ENCODE assay signal across 15 cellular contexts in genomic region chr3:152621006-152621868, GRCh38.
DNase-seq lines count a peak whose midpoint lies in the region; ATAC-seq and TF ChIP-seq lines count a peak whose summit lies in the region.
"Had no signal": no experiment of that assay in that cellular context is flagged by ENCODE, and none has a peak within 500 bp of the region (broad histone marks: within the 10 kb centered on the region; RNA-seq: fewer than 3 reads in every experiment).

No MANE protein-coding gene starts in this region.

- no peak overlapping the region for H2BK5ac ChIP-seq in neuronal stem cell (ENCODE audit: low read length)

- H4K91ac ChIP-seq in neuronal stem cell (ENCODE audit: low read depth, low read length, poor library complexity) = no peak overlapping the region

- no peak overlapping the region for H3K9ac ChIP-seq in neuronal stem cell (ENCODE audit: low read depth, low read length, poor library complexity)

- no peak overlapping the region for H3K18ac ChIP-seq in neuronal stem cell (ENCODE audit: low read length)

- no peaks in the 10 kb centered on the region for H3K79me1 ChIP-seq in neuronal stem cell (ENCODE audit: low read depth, low read length)

- no peak overlapping the region for H3K23ac ChIP-seq in neuronal stem cell (ENCODE audit: low read depth, low read length, poor library complexity)

- H3K4me3 ChIP-seq in WERI-Rb-1 (ENCODE audit: low read depth, low read length) (peak overlapping the region; percentile 12), neuronal stem cell (ENCODE audit: low read length in 2 of 2) (no peak overlapping the region)
- no peak overlapping the region for H3K4me3 ChIP-seq in effector memory CD4-positive, alpha-beta T cell (ENCODE audit: insufficient read depth, low read depth, low read length, poor library complexity, severe bottlenecking)
- H3K4me3 ChIP-seq: SJCRH30 had no signal

- H3K36me3 ChIP-seq in WERI-Rb-1 (no peaks in the 10 kb centered on the region), neuronal stem cell (replicated peaks in 1 of 2; ENCODE audit: control insufficient read depth in 2 of 2, insufficient read depth in 2 of 2, low read length in 2 of 2) (no peaks in the 10 kb centered on the region)
- no peaks in the 10 kb centered on the region for H3K36me3 ChIP-seq in effector memory CD4-positive, alpha-beta T cell (ENCODE audit: control insufficient read depth, insufficient read depth, low read length)
- H3K36me3 ChIP-seq: SJCRH30 had no signal

- H3K4me1 Mint-ChIP-seq in type B pancreatic cell (ENCODE audit: unreplicated experiment) = peaks cover 8% of the 10 kb centered on the region

- DNase-seq in COLO829 (ENCODE audit: low spot score) (peak; percentile 95), WERI-Rb-1 (peak; percentile 81), foreskin keratinocyte (peak; percentile 87 to 88), neuronal stem cell (ENCODE audit: low spot score) (no peak), type B pancreatic cell (ENCODE audit: extremely low spot score, unreplicated experiment) (no peak)
- DNase-seq in activated effector memory CD4-positive, alpha-beta T cell treated with anti-CD3 and anti-CD28 coated beads, Interleukin-2, amount 50 U/mL, for 16 hours = no peak
- DNase-seq in effector memory CD4-positive, alpha-beta T cell = no peak
- DNase-seq: activated T-cell treated with anti-CD3 and anti-CD28 coated beads, Interleukin-2, amount 50 U/mL, for 48 hours; effector CD4-positive, alpha-beta T cell; GOT3; NCI-H2029; NCI-H774; SJCRH30 had no signal

- no peak overlapping the region for H3K27ac Mint-ChIP-seq in type B pancreatic cell

- no peaks in the 10 kb centered on the region for H3K27me3 Mint-ChIP-seq in type B pancreatic cell

- no peak overlapping the region for H2BK120ac ChIP-seq in neuronal stem cell (ENCODE audit: low read depth, low read length)

- H3K27me3 ChIP-seq in WERI-Rb-1 (ENCODE audit: insufficient read depth, low read depth, severe bottlenecking) (no peaks in the 10 kb centered on the region), foreskin keratinocyte (no peaks in the 10 kb centered on the region), neuronal stem cell (ENCODE audit: control insufficient read depth in 3 of 3, insufficient read depth in 3 of 3, low read depth in 1 of 3, low read length in 3 of 3) (no peaks in the 10 kb centered on the region)
- H3K27me3 ChIP-seq in effector memory CD4-positive, alpha-beta T cell (replicated peaks; ENCODE audit: control insufficient read depth, insufficient read depth, low read length, poor library complexity, severe bottlenecking) = no peaks in the 10 kb centered on the region
- H3K27me3 ChIP-seq: SJCRH30 had no signal

- H3K9me3 ChIP-seq in WERI-Rb-1 (ENCODE audit: severe bottlenecking) = no peaks in the 10 kb centered on the region
- H3K9me3 ChIP-seq in neuronal stem cell (replicated peaks in 1 of 2; ENCODE audit: control insufficient read depth in 2 of 2, insufficient read depth in 1 of 2, low read depth in 1 of 2, low read length in 2 of 2) = no peaks in the 10 kb centered on the region
- no peaks in the 10 kb centered on the region for H3K9me3 ChIP-seq in effector memory CD4-positive, alpha-beta T cell (ENCODE audit: control insufficient read depth, low read length)
- H3K9me3 ChIP-seq: SJCRH30 had no signal

- no peak overlapping the region for H4K8ac ChIP-seq in neuronal stem cell (ENCODE audit: low read depth, low read length)

- TF ChIP-seq CTCF in WERI-Rb-1 (IDR thresholded peaks at IDR 0.05; ENCODE audit: low read depth, low read length) (no peak), foreskin keratinocyte (conservative IDR thresholded peaks at IDR 0.05) (no peak), type B pancreatic cell (conservative IDR thresholded peaks at IDR 0.05) (no peak)

- peak overlapping the region; percentile 77 for H2AFZ ChIP-seq in neuronal stem cell (ENCODE audit: low read length)

- no peak overlapping the region for H3K4me3 Mint-ChIP-seq in type B pancreatic cell
- H3K4me3 Mint-ChIP-seq: nephron had no signal

- no peak overlapping the region for H3K14ac ChIP-seq in neuronal stem cell (ENCODE audit: low read length)

- no peaks in the 10 kb centered on the region for H3K36me3 Mint-ChIP-seq in type B pancreatic cell

- H3K9me3 Mint-ChIP-seq in type B pancreatic cell = peaks cover 10% of the 10 kb centered on the region
- H3K9me3 Mint-ChIP-seq: nephron had no signal

- H2AK5ac ChIP-seq in neuronal stem cell (ENCODE audit: low read depth, low read length) = no peak overlapping the region

- H3K4me1 ChIP-seq in foreskin keratinocyte (peaks cover 6% of the 10 kb centered on the region), neuronal stem cell (ENCODE audit: control insufficient read depth in 2 of 2, insufficient read depth in 1 of 2, low read depth in 1 of 2, low read length in 2 of 2) (peaks cover 9 to 10% of the 10 kb centered on the region in 2 donors)
- H3K4me1 ChIP-seq in effector memory CD4-positive, alpha-beta T cell (ENCODE audit: control insufficient read depth, insufficient read depth, low read length, poor library complexity, severe bottlenecking) = no peaks in the 10 kb centered on the region
- H3K4me1 ChIP-seq: SJCRH30 had no signal

- WGBS in neuronal stem cell (ENCODE audit: extremely low coverage in 2 of 2, insufficient read length in 2 of 2, insufficient replicate concordance in 1 of 2), 2 donors = no CpG with 5 or more reads among the region's 8 CpGs

- no peak overlapping the region for H2BK15ac ChIP-seq in neuronal stem cell (ENCODE audit: low read length)

- ATAC-seq in foreskin keratinocyte = peak; percentile 95
- no peak for ATAC-seq in HG03521 (IDR thresholded peaks at IDR 0.05; ENCODE audit: unreplicated experiment)

- peak overlapping the region; percentile 56 for H3K27ac ChIP-seq in WERI-Rb-1
- H3K27ac ChIP-seq in foreskin keratinocyte = no peak overlapping the region
- no peak overlapping the region for H3K27ac ChIP-seq in neuronal stem cell (replicated peaks; ENCODE audit: low read length)
- no peak overlapping the region for H3K27ac ChIP-seq in effector memory CD4-positive, alpha-beta T cell (ENCODE audit: insufficient read depth, low read length, poor library complexity, severe bottlenecking)
- H3K27ac ChIP-seq: SJCRH30 had no signal

- H3K4ac ChIP-seq in neuronal stem cell (ENCODE audit: low read length) = no peak overlapping the region

- no peak overlapping the region for H3K4me2 ChIP-seq in neuronal stem cell (ENCODE audit: insufficient read depth, low read length, poor library complexity, severe bottlenecking)

- no peak overlapping the region for H2BK12ac ChIP-seq in neuronal stem cell (ENCODE audit: low read length)

Comparison
In these comparisons a context has a peak if more than half of its experiments do, and no peak if none do; other contexts are left out.
1. DNase-seq: peak in COLO829 (single experiment), WERI-Rb-1 (single experiment) and foreskin keratinocyte (2 of 2); none in neuronal stem cell (single experiment), activated effector memory CD4-positive, alpha-beta T cell treated with anti-CD3 and anti-CD28 coated beads, Interleukin-2, amount 50 U/mL, for 16 hours (single experiment), type B pancreatic cell (single experiment) and effector memory CD4-positive, alpha-beta T cell (0 of 3).